Comparison of ENCODE assay signal across 1 cellular context in genomic region chr1:230105754-230106625, GRCh38.
TF ChIP-seq lines count a peak whose summit lies in the region.

No MANE protein-coding gene starts in this region.

TF ChIP-seq in HepG2, 621 proteins besides CTCF, POLR2A, EP300 and RAD21 (continued from another document and continues in another):
- TF ChIP-seq REST (IDR thresholded peaks at IDR 0.05; ENCODE audit: borderline replicate concordance in 1 of 2, low read depth in 1 of 2, low read length in 2 of 2) (peak in 1 of 2 experiments; percentile 65; a peak in 1 of 4 replicates), ZNF792 (CRISPR knock-in tag; IDR thresholded peaks at IDR 0.05) (peak; percentile 76; the same call in 1 of the 2 replicates), PAWR (CRISPR knock-in tag; IDR thresholded peaks at IDR 0.05; ENCODE audit: borderline replicate concordance) (no peak), KLF16 (CRISPR knock-in tag; IDR thresholded peaks at IDR 0.05) (peak in 1 of 2 experiments; percentile 64; a peak in 2 of 4 replicates), ZNF484 (CRISPR knock-in tag; IDR thresholded peaks at IDR 0.05; ENCODE audit: borderline replicate concordance, low read depth) (no peak), MYNN (CRISPR knock-in tag; IDR thresholded peaks at IDR 0.05; ENCODE audit: low read depth) (no peak), ETS1 (CRISPR knock-in tag; IDR thresholded peaks at IDR 0.05) (no peak), ATF4 (CRISPR knock-in tag; IDR thresholded peaks at IDR 0.05) (peak in 1 of 2 experiments; percentile 87; a peak in 2 of 4 replicates), ZNF282 (IDR thresholded peaks at IDR 0.05; ENCODE audit: partially characterized antibody) (no peak), ZNF235 (CRISPR knock-in tag; IDR thresholded peaks at IDR 0.05; ENCODE audit: borderline replicate concordance) (no peak), SATB2 (CRISPR knock-in tag; IDR thresholded peaks at IDR 0.05) (no peak), KLF6 (CRISPR knock-in tag; IDR thresholded peaks at IDR 0.05) (no peak), ZNF550 (CRISPR knock-in tag; IDR thresholded peaks at IDR 0.05; ENCODE audit: borderline replicate concordance) (no peak), JUN (CRISPR knock-in tag; IDR thresholded peaks at IDR 0.05) (peak; percentile 86), ZNF609 (CRISPR knock-in tag; IDR thresholded peaks at IDR 0.05; ENCODE audit: borderline replicate concordance) (peak; percentile 80; the same call in 1 of the 2 replicates), TRIM22 (IDR thresholded peaks at IDR 0.05) (no peak), ZBTB7A (CRISPR knock-in tag; IDR thresholded peaks at IDR 0.05) (no peak), E2F5 (CRISPR knock-in tag; conservative IDR thresholded peaks at IDR 0.05) (no peak), ZNF333 (CRISPR knock-in tag; IDR thresholded peaks at IDR 0.05; ENCODE audit: borderline replicate concordance) (no peak), ZNF12 (CRISPR knock-in tag; IDR thresholded peaks at IDR 0.05) (peak; percentile 91), ZNF17 (CRISPR knock-in tag; IDR thresholded peaks at IDR 0.05) (no peak), CEBPZ (IDR thresholded peaks at IDR 0.05; ENCODE audit: low read length) (no peak), ZFX (CRISPR knock-in tag; IDR thresholded peaks at IDR 0.05; ENCODE audit: low read depth) (peak; percentile 37; the same call in 1 of the 2 replicates), RFX5 (IDR thresholded peaks at IDR 0.05; ENCODE audit: low read depth, low read length) (no peak), KLF15 (CRISPR knock-in tag; IDR thresholded peaks at IDR 0.05; ENCODE audit: borderline replicate concordance) (no peak), TEF (CRISPR knock-in tag; IDR thresholded peaks at IDR 0.05) (no peak), DR1 (CRISPR knock-in tag; IDR thresholded peaks at IDR 0.05) (no peak), ELF1 (CRISPR knock-in tag; IDR thresholded peaks at IDR 0.05) (no peak; the same call in 1 of the 2 replicates), PREB (CRISPR knock-in tag; IDR thresholded peaks at IDR 0.05) (no peak), GPBP1L1 (CRISPR knock-in tag; IDR thresholded peaks at IDR 0.05) (no peak), ARNT (IDR thresholded peaks at IDR 0.05) (no peak), BHLHE40 (IDR thresholded peaks at IDR 0.05; ENCODE audit: low read length) (peak; percentile 75; the same call in 1 of the 2 replicates), HOXD1 (CRISPR knock-in tag; IDR thresholded peaks at IDR 0.05) (0 out of 2 replicates have a peak, but pooled peaks have one; percentile 47), PLSCR1 (CRISPR knock-in tag; IDR thresholded peaks at IDR 0.05; ENCODE audit: borderline replicate concordance) (no peak), HNRNPK (IDR thresholded peaks at IDR 0.05; ENCODE audit: low read depth, low read length, poor library complexity, severe bottlenecking) (no peak), SCMH1 (CRISPR knock-in tag; IDR thresholded peaks at IDR 0.05; ENCODE audit: borderline replicate concordance) (no peak), ZFY (CRISPR knock-in tag; IDR thresholded peaks at IDR 0.05) (peak; percentile 22; the same call in 1 of the 2 replicates), HDAC1 (CRISPR knock-in tag; IDR thresholded peaks at IDR 0.05) (peak; percentile 87), CBFB (CRISPR knock-in tag; IDR thresholded peaks at IDR 0.05) (no peak), KDM2A (CRISPR knock-in tag; IDR thresholded peaks at IDR 0.05; ENCODE audit: borderline replicate concordance, low read depth) (no peak), ZNF546 (CRISPR knock-in tag; conservative IDR thresholded peaks at IDR 0.05) (no peak), SIX4 (CRISPR knock-in tag; IDR thresholded peaks at IDR 0.05) (no peak)
